19 cellular contexts compared by ENCODE assay signal in genomic region chr1:114368560-114369255, GRCh38.
DNase-seq lines count a peak whose midpoint lies in the region; TF ChIP-seq lines count a peak whose summit lies in the region.
"Had no signal": no experiment of that assay in that cellular context is flagged by ENCODE, and none has a peak within 500 bp of the region (broad histone marks: within the 10 kb centered on the region; RNA-seq: fewer than 3 reads in every experiment).

No MANE protein-coding gene starts in this region.

- DNase-seq in MCF 10A (ENCODE audit: unreplicated experiment) (no peak), breast epithelium (ENCODE audit: low spot score in 2 of 2) (no peak), endodermal cell (no peak), neural progenitor cell (ENCODE audit: low spot score) (no peak), vagina (ENCODE audit: extremely low spot score in 2 of 2) (no peak), SIG-M5 (lab: John Stamatoyannopoulos, UW) (no peak), NCI-H1417 treated with DMSO at 0.1 percent for 48 hours (lab: John Stamatoyannopoulos, UW) (no peak)
- no peak for DNase-seq in activated effector memory CD4-positive, alpha-beta T cell treated with Interleukin-2 at 50 U/mL for 16 hours
- DNase-seq: DMS79 treated with DMSO at 0.1 percent for 48 hours, GF-D8, GOT3, KG1, MG63, NCI-H1092 treated with DMSO at 0.1 percent for 48 hours, NCI-H187, NCI-H2171, NCI-H510A, Peyer's patch, SHP77 had no signal

- no peaks in the 10 kb centered on the region for H3K9me3 Mint-ChIP-seq in MCF 10A (ENCODE audit: unreplicated experiment)
- peaks cover 36% of the 10 kb centered on the region for H3K9me3 Mint-ChIP-seq in endodermal cell
- H3K9me3 Mint-ChIP-seq in neural progenitor cell, result peaks cover 14% of the 10 kb centered on the region

- H3K27me3 ChIP-seq in breast epithelium, result no peaks in the 10 kb centered on the region
- H3K27me3 ChIP-seq in endodermal cell (ENCODE audit: control insufficient read depth, insufficient read depth, low read length, poor library complexity, severe bottlenecking), result no peaks in the 10 kb centered on the region
- no peaks in the 10 kb centered on the region for H3K27me3 ChIP-seq in neural progenitor cell
- H3K27me3 ChIP-seq in vagina, result no peaks in the 10 kb centered on the region
- H3K27me3 ChIP-seq: MG63, Peyer's patch had no signal

- H3K36me3 Mint-ChIP-seq in MCF 10A (ENCODE audit: insufficient read depth, unreplicated experiment) (no peaks in the 10 kb centered on the region), endodermal cell (ENCODE audit: low read depth) (peaks cover 6% of the 10 kb centered on the region), neural progenitor cell (no peaks in the 10 kb centered on the region)

- H3K27ac ChIP-seq in breast epithelium (peak overlapping the region in 1 of 2 donors; percentile 32), endodermal cell (ENCODE audit: low read depth, low read length) (no peak overlapping the region), neural progenitor cell (no peak overlapping the region), vagina (peak overlapping the region; percentile 66)
- H3K27ac ChIP-seq: Peyer's patch had no signal

- H3K4me1 ChIP-seq in breast epithelium, result no peaks in the 10 kb centered on the region
- H3K4me1 ChIP-seq in endodermal cell (ENCODE audit: control insufficient read depth, insufficient read depth, low read length), result no peaks in the 10 kb centered on the region
- no peaks in the 10 kb centered on the region for H3K4me1 ChIP-seq in neural progenitor cell
- no peaks in the 10 kb centered on the region for H3K4me1 ChIP-seq in vagina
- H3K4me1 ChIP-seq: Peyer's patch had no signal

- H3K4me1 Mint-ChIP-seq in MCF 10A (ENCODE audit: insufficient read depth, unreplicated experiment), result peaks cover 5% of the 10 kb centered on the region
- peaks cover 31% of the 10 kb centered on the region for H3K4me1 Mint-ChIP-seq in endodermal cell
- no peaks in the 10 kb centered on the region for H3K4me1 Mint-ChIP-seq in neural progenitor cell

- H3K36me3 ChIP-seq in breast epithelium, result no peaks in the 10 kb centered on the region
- no peaks in the 10 kb centered on the region for H3K36me3 ChIP-seq in endodermal cell (ENCODE audit: control insufficient read depth, insufficient read depth, low read length)
- H3K36me3 ChIP-seq in neural progenitor cell, result no peaks in the 10 kb centered on the region
- no peaks in the 10 kb centered on the region for H3K36me3 ChIP-seq in vagina
- H3K36me3 ChIP-seq: MG63, Peyer's patch had no signal

- H4K20me1 ChIP-seq in neural progenitor cell (ENCODE audit: low read depth), result no peaks in the 10 kb centered on the region

- H3K9me3 ChIP-seq in breast epithelium, result peaks cover 14 to 20% of the 10 kb centered on the region in 2 donors
- peaks cover 24% of the 10 kb centered on the region for H3K9me3 ChIP-seq in endodermal cell (ENCODE audit: control insufficient read depth, low read length)
- H3K9me3 ChIP-seq in neural progenitor cell (ENCODE audit: low read depth), result peaks cover 9% of the 10 kb centered on the region
- no peaks in the 10 kb centered on the region for H3K9me3 ChIP-seq in vagina

- no peak overlapping the region for H3K4me3 ChIP-seq in breast epithelium
- H3K4me3 ChIP-seq in endodermal cell (ENCODE audit: low read length), result no peak overlapping the region
- H3K4me3 ChIP-seq in neural progenitor cell, result no peak overlapping the region
- no peak overlapping the region for H3K4me3 ChIP-seq in vagina
- H3K4me3 ChIP-seq: MG63, Peyer's patch had no signal

- WGBS in endodermal cell (ENCODE audit: insufficient coverage in 1 of 2, insufficient read length in 1 of 2), 2 experiments, result 93 to 95% methylated on average over 12 to 15 of the region's 15 CpGs

- CTCF ChIA-PET in MCF 10A (lab: Yijun Ruan, JAX), result interaction anchor here (0.6 to 1.7 kb wide), 2 partner anchors 21 to 390 kb away, joined by 3 to 7 read pairs; no protein-coding TSS in a partner anchor

- TF ChIP-seq CTCF in MCF 10A (IDR thresholded peaks at IDR 0.05; ENCODE audit: unreplicated experiment) (no peak), breast epithelium (IDR thresholded peaks at IDR 0.05) (no peak), endodermal cell (conservative IDR thresholded peaks at IDR 0.05) (no peak), neural progenitor cell (IDR thresholded peaks at IDR 0.05) (no peak), vagina (IDR thresholded peaks at IDR 0.05) (no peak)

- H3K27ac Mint-ChIP-seq in MCF 10A (ENCODE audit: low read depth, unreplicated experiment), result peak overlapping the region; percentile 64
- peak overlapping the region; percentile 83 for H3K27ac Mint-ChIP-seq in endodermal cell
- no peak overlapping the region for H3K27ac Mint-ChIP-seq in neural progenitor cell

- TF ChIP-seq POLR2A in breast epithelium (IDR thresholded peaks at IDR 0.05) (no peak), vagina (IDR thresholded peaks at IDR 0.05) (no peak)

- no peaks in the 10 kb centered on the region for H3K79me2 ChIP-seq in neural progenitor cell (ENCODE audit: low read depth)

- no peak overlapping the region for H3K9ac ChIP-seq in endodermal cell (ENCODE audit: extremely low read depth, low read length, poor library complexity, severe bottlenecking)
- no peak overlapping the region for H3K9ac ChIP-seq in neural progenitor cell

- POLR2A ChIA-PET in MCF 10A (lab: Yijun Ruan, JAX), result interaction anchor here (0.6 to 0.7 kb wide), 2 partner anchors 9 to 67 kb away, joined by 3 read pairs; no protein-coding TSS in a partner anchor

- H3K27me3 Mint-ChIP-seq in MCF 10A (ENCODE audit: insufficient read depth, unreplicated experiment) (no peaks in the 10 kb centered on the region), endodermal cell (ENCODE audit: insufficient read depth) (no peaks in the 10 kb centered on the region), neural progenitor cell (ENCODE audit: insufficient read depth, low read depth) (peaks cover 5% of the 10 kb centered on the region)

- no peak overlapping the region for H3K4me2 ChIP-seq in neural progenitor cell

- H2AFZ ChIP-seq in neural progenitor cell (replicated peaks), result peak overlapping the region; percentile 68

- intact Hi-C loops in MCF 10A (cut with micrococcal nuclease) (no loop called here), breast epithelium (cut with DNase I; ENCODE audit: low total_unique reads) (loop anchor here (10.0 kb wide), 1 partner anchor 1036 kb away; no protein-coding TSS in a partner anchor), vagina (cut with DNase I) (no loop called here)

- no peak overlapping the region for H3K4me3 Mint-ChIP-seq in MCF 10A (ENCODE audit: unreplicated experiment)
- peak overlapping the region; percentile 26 for H3K4me3 Mint-ChIP-seq in endodermal cell
- H3K4me3 Mint-ChIP-seq in neural progenitor cell, result no peak overlapping the region

- no peaks in the 10 kb centered on the region for H3F3A ChIP-seq in neural progenitor cell (ENCODE audit: low read depth)

- BruUV-seq in MCF 10A (replicated peaks; lab: Mats Ljungman, UMichigan), result no TSS peak
